10 cellular contexts compared by ENCODE assay signal in the genomic region with DNA sequence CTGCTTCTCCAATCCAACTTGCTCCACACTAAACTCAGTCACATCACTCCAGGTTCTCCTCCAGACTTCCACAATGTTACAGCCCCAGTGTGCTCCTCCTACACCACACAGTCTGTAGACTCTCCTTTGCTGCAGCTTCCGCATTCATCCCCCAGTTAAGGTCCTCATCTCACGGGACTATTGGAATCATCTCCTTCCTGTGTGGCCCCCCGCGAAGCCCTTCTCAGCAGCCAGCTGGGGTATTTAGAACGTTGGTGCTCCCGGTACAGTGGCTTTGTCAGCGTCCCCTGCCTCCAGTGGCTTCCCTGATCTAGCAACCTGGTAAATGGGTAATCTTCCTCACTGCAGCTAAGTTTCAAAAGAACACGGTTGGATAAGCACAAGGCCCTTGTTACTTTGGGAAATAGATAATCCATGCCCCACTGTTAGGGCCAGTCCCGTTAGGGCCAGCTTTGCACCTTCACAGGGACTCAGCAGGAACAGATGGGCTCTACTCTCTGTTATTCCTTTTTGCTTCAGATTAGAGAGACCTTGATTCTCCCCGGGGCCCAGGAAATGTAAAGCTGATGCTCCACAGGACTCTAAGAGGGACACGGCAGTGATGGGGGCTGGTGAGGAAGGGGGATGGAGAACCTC. TPM values are rescaled to one million over a fixed set of nuclear protein-coding genes. Genes with fewer than 3 reads are reported as not detected.
DNase-seq lines count a peak whose midpoint lies in the region; ATAC-seq, FAIRE-seq and TF ChIP-seq lines count a peak whose summit lies in the region.
"Had no signal": no experiment of that assay in that cellular context is flagged by ENCODE, and none has a peak within 500 bp of the region (broad histone marks: within the 10 kb centered on the region; RNA-seq: fewer than 3 reads in every experiment).

No MANE protein-coding gene starts in this region.

- CTCF ChIA-PET in A549 (lab: Yijun Ruan, JAX), result interaction anchor here (1.1 to 1.2 kb wide), 3 partner anchors 11 to 40 kb away, joined by 3 to 4 read pairs (median 4); no protein-coding TSS in a partner anchor

- POLR2A ChIA-PET in A549 (lab: Yijun Ruan, JAX), result no interaction called here

- H3K27ac ChIP-seq in A549 (no peak overlapping the region), esophagus muscularis mucosa (replicated peaks in 1 of 4) (peak overlapping the region; percentile 37 to 71 (median 43)), neural cell (ENCODE audit: low read length) (no peak overlapping the region)
- H3K27ac ChIP-seq: C4-2B had no signal

- peaks cover 0 to 51% (median 4%) of the 10 kb centered on the region in 4 donors for H3K27me3 ChIP-seq in esophagus muscularis mucosa
- no peaks in the 10 kb centered on the region for H3K27me3 ChIP-seq in neural cell (ENCODE audit: insufficient read depth, low read depth, low read length)

- peak overlapping the region; percentile 82; the same call in 2 of the 3 replicates for H3K4me2 ChIP-seq in A549
- peak overlapping the region; percentile 68 for H3K4me2 ChIP-seq in neural cell (ENCODE audit: low read length)

- no peak for FAIRE-seq in A549 (lab: Jason Lieb, UNC)

- WGBS in A549 (ENCODE audit: missing lambda C conversion rate), result 79% methylated on average over 11 of the region's 11 CpGs
- WGBS in esophagus muscularis mucosa, result 66% methylated on average over 11 of the region's 11 CpGs

- ATAC-seq in A549 (no peak), GM21786 (IDR thresholded peaks at IDR 0.05; ENCODE audit: unreplicated experiment) (no peak)

- no peaks in the 10 kb centered on the region for H3K36me3 ChIP-seq in esophagus muscularis mucosa
- H3K36me3 ChIP-seq in neural cell (ENCODE audit: insufficient read depth, low read length), result no peaks in the 10 kb centered on the region

- H3K9me3 ChIP-seq in A549 (no peaks in the 10 kb centered on the region), esophagus muscularis mucosa (no peaks in the 10 kb centered on the region), neural cell (ENCODE audit: low read length) (no peaks in the 10 kb centered on the region)

- H3K9ac ChIP-seq in neural cell (ENCODE audit: low read length), result peak overlapping the region; percentile 72

- TF ChIP-seq EP300 in A549 (IDR thresholded peaks at IDR 0.05) (no peak), esophagus muscularis mucosa (IDR thresholded peaks at IDR 0.05) (no peak), neural cell (conservative IDR thresholded peaks at IDR 0.05; ENCODE audit: poor library complexity, severe bottlenecking) (no peak)

- no peaks in the 10 kb centered on the region for H3K9me2 ChIP-seq in neural cell (ENCODE audit: insufficient read depth, low read length)

- TF ChIP-seq POLR2A in A549 (IDR thresholded peaks at IDR 0.05; ENCODE audit: low read length) (no peak), esophagus muscularis mucosa (IDR thresholded peaks at IDR 0.05; ENCODE audit: low read depth) (no peak)

- peak overlapping the region; percentile 69 for H2AFZ ChIP-seq in neural cell (ENCODE audit: low read depth, low read length)

- no peaks in the 10 kb centered on the region for H4K20me1 ChIP-seq in neural cell (ENCODE audit: insufficient read depth)

- intact Hi-C loops in esophagus muscularis mucosa (cut with DNase I) (no loop called here), head of caudate nucleus (cut with DNase I) (no loop called here)

- no peak for TF ChIP-seq CTCF in A549 (IDR thresholded peaks at IDR 0.05)
- TF ChIP-seq CTCF in esophagus muscularis mucosa (IDR thresholded peaks at IDR 0.05), result no peak
- TF ChIP-seq CTCF in neural cell (IDR thresholded peaks at IDR 0.05; ENCODE audit: poor library complexity, severe bottlenecking), result no peak

- H3K4me3 ChIP-seq in A549 (no peak overlapping the region; the same call in 2 of the 3 replicates), esophagus muscularis mucosa (peak overlapping the region; percentile 49 to 61 (median 52)), neural cell (ENCODE audit: low read length) (peak overlapping the region; percentile 75)

- peaks cover 24% of the 10 kb centered on the region for H3K79me2 ChIP-seq in neural cell (replicated peaks; ENCODE audit: insufficient read depth, low read length)

- DNase-seq in A549 (ENCODE audit: low read depth in 1 of 2, low spot score in 1 of 2) (no peak), NCI-H524 (lab: John Stamatoyannopoulos, UW) (peak; percentile 81 to 82), esophagus muscularis mucosa (ENCODE audit: extremely low spot score) (no peak), NCI-H526 treated with DMSO at 0.1 percent for 48 hours (lab: John Stamatoyannopoulos, UW) (no peak), head of caudate nucleus (no peak)
- DNase-seq in activated CD4-positive, alpha-beta T cell treated with anti-CD3 and anti-CD28 coated beads, Interleukin-2, amount 50 U/mL, for 48 hours, result no peak

- no peaks in the 10 kb centered on the region for H3F3A ChIP-seq in neural cell (ENCODE audit: insufficient read depth, low read length, poor library complexity, severe bottlenecking)

- H3K4me1 ChIP-seq in A549, result no peaks in the 10 kb centered on the region
- H3K4me1 ChIP-seq in esophagus muscularis mucosa, result peaks cover 4 to 23% (median 14%) of the 10 kb centered on the region in 4 donors

- no peak for TF ChIP-seq RAD21 in A549 (conservative IDR thresholded peaks at IDR 0.05 in 1 of 2, IDR thresholded peaks at IDR 0.05 in 1 of 2)
- no peak for TF ChIP-seq RAD21 in neural cell (conservative IDR thresholded peaks at IDR 0.05)

TF ChIP-seq in A549, 52 proteins besides CTCF, POLR2A, EP300 and RAD21:
- TF ChIP-seq, protein P1, sequence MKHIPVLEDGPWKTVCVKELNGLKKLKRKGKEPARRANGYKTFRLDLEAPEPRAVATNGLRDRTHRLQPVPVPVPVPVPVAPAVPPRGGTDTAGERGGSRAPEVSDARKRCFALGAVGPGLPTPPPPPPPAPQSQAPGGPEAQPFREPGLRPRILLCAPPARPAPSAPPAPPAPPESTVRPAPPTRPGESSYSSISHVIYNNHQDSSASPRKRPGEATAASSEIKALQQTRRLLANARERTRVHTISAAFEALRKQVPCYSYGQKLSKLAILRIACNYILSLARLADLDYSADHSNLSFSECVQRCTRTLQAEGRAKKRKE (CRISPR knock-in tag; IDR thresholded peaks at IDR 0.05; ENCODE audit: low read depth), result no peak
- TF ChIP-seq EHMT2 (IDR thresholded peaks at IDR 0.05; ENCODE audit: low read depth), result no peak
- no peak for TF ChIP-seq CHD2 (IDR thresholded peaks at IDR 0.05; ENCODE audit: low read length, partially characterized antibody)
- TF ChIP-seq BHLHE40 (IDR thresholded peaks at IDR 0.05; ENCODE audit: low read depth, low read length), result no peak
- no peak for TF ChIP-seq ZFP36 (IDR thresholded peaks at IDR 0.05; ENCODE audit: borderline replicate concordance, partially characterized antibody)
- TF ChIP-seq FOSL2 (IDR thresholded peaks at IDR 0.05), result no peak
- TF ChIP-seq FOSL2 (CRISPR knock-in tag; IDR thresholded peaks at IDR 0.05), result no peak
- TF ChIP-seq MYC (IDR thresholded peaks at IDR 0.05; ENCODE audit: borderline replicate concordance, low read length), result no peak
- TF ChIP-seq HOXB13 (CRISPR knock-in tag; IDR thresholded peaks at IDR 0.05; ENCODE audit: low read depth), result no peak
- TF ChIP-seq JUNB (IDR thresholded peaks at IDR 0.05), result no peak
- no peak for TF ChIP-seq EHF (CRISPR knock-in tag; IDR thresholded peaks at IDR 0.05)
- TF ChIP-seq, protein P2, sequence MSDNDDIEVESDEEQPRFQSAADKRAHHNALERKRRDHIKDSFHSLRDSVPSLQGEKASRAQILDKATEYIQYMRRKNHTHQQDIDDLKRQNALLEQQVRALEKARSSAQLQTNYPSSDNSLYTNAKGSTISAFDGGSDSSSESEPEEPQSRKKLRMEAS (IDR thresholded peaks at IDR 0.05), result no peak

TF ChIP-seq in neural cell, 6 proteins besides CTCF, POLR2A, EP300 and RAD21:
- TF ChIP-seq, protein P3, sequence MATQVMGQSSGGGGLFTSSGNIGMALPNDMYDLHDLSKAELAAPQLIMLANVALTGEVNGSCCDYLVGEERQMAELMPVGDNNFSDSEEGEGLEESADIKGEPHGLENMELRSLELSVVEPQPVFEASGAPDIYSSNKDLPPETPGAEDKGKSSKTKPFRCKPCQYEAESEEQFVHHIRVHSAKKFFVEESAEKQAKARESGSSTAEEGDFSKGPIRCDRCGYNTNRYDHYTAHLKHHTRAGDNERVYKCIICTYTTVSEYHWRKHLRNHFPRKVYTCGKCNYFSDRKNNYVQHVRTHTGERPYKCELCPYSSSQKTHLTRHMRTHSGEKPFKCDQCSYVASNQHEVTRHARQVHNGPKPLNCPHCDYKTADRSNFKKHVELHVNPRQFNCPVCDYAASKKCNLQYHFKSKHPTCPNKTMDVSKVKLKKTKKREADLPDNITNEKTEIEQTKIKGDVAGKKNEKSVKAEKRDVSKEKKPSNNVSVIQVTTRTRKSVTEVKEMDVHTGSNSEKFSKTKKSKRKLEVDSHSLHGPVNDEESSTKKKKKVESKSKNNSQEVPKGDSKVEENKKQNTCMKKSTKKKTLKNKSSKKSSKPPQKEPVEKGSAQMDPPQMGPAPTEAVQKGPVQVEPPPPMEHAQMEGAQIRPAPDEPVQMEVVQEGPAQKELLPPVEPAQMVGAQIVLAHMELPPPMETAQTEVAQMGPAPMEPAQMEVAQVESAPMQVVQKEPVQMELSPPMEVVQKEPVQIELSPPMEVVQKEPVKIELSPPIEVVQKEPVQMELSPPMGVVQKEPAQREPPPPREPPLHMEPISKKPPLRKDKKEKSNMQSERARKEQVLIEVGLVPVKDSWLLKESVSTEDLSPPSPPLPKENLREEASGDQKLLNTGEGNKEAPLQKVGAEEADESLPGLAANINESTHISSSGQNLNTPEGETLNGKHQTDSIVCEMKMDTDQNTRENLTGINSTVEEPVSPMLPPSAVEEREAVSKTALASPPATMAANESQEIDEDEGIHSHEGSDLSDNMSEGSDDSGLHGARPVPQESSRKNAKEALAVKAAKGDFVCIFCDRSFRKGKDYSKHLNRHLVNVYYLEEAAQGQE (IDR thresholded peaks at IDR 0.05; ENCODE audit: borderline replicate concordance), result no peak
- TF ChIP-seq POLR2AphosphoS5 (IDR thresholded peaks at IDR 0.05), result no peak
- no peak for TF ChIP-seq SMC3 (conservative IDR thresholded peaks at IDR 0.05; ENCODE audit: poor library complexity)
- no peak for TF ChIP-seq TAF1 (IDR thresholded peaks at IDR 0.05; ENCODE audit: low read depth)
- TF ChIP-seq EZH2 (IDR thresholded peaks at IDR 0.05; ENCODE audit: borderline replicate concordance, insufficient read depth, low read length, poor library complexity, severe bottlenecking), result no peak
- TF ChIP-seq MXI1 (conservative IDR thresholded peaks at IDR 0.05; ENCODE audit: poor library complexity, severe bottlenecking), result no peak

RNA-seq across cellular contexts. Expression of a gene that starts 0.8 kb away (rescaled TPM):
- polyA plus RNA-seq in A549 (2011; rRNA removed) (0.01 and 0.04 TPM in 2 replicates), A549 (2017; fragmentation: RNase III; extraction: RNeasy Plus Mini Kit Qiagen cat#74134 plus additional on column Dnase treatment) (0.04 to 0.10 TPM (median 0.06 TPM) in 3 replicates), neural cell (4.6 and 5.6 TPM in 2 replicates)
- polyA plus RNA-seq in A549 (2012; cell fraction: cytosol; rRNA removed), result 0.03 and 0.08 TPM in 2 replicates
- polyA plus RNA-seq in A549 (2012; cell fraction: nucleus; rRNA removed), result 0.02 and 0.12 TPM in 2 replicates
- polyA minus RNA-seq in A549 (2011; rRNA and poly(A)+ RNA removed), result 0.10 and 0.12 TPM in 2 replicates
- 10 to 100 TPM in 2 of 4 donors, 1 to 10 TPM in 2; 5.8 to 20.9 (median 12.7) TPM for total RNA-seq in esophagus muscularis mucosa
- polyA minus RNA-seq in neural cell, result 7.3 and 8.0 TPM in 2 replicates
- total RNA-seq: HT-29 had no signal

Comparison
In these comparisons a context has a peak if more than half of its experiments do, and no peak if none do; other contexts are left out.
1. DNase-seq: peak in NCI-H524 (2 of 2); none in A549 (0 of 2), esophagus muscularis mucosa (single experiment), NCI-H526 treated with DMSO at 0.1 percent for 48 hours (single experiment), head of caudate nucleus (0 of 42) and activated CD4-positive, alpha-beta T cell treated with anti-CD3 and anti-CD28 coated beads, Interleukin-2, amount 50 U/mL, for 48 hours (0 of 2).
2. H3K27ac ChIP-seq: peak in esophagus muscularis mucosa (4 of 4); none in A549 (0 of 2) and neural cell (single experiment).